18 cellular contexts compared by ENCODE assay signal in the genomic region with DNA sequence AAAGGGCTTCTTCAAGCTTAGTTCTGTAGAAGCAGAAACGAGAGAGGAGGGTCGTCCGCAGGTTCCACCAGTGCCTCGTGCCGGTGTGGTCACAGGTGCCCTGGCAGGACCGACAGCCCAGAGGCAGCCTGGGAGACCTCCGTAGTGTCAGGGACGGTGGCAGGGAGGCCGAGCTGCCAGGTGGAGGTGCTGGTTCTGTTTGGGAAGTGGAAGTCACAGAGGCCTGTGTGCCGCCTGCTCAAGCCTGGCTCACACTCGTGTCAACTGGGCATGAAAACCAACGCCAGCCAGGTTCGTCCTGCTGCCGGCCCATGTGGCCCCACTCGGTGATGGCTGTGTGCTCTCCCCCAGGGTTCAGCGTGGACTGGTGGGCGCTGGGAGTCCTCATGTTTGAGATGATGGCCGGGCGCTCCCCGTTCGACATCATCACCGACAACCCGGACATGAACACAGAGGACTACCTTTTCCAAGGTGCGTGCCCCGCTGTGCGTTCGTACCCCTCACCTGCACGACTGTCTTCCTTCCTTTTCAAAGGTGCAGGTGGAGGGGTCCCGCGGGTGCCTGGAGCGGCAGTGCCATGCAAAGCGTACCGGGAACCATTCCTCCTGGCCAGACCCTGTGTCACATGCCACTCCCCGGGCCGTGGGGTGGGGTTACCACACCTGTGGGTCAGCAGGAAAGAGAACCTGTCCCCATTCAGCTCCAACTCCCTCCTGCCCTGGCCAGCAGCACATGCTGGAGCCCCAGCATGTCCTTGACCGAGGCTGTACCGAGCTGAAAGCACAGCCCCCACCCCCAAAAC. TPM values are rescaled to one million over a fixed set of nuclear protein-coding genes. Genes with fewer than 3 reads are reported as not detected.
A peak's percentile ranks its signal among the peaks of the same experiment; 100 is the strongest.
DNase-seq lines count a peak whose midpoint lies in the region; ATAC-seq and TF ChIP-seq lines count a peak whose summit lies in the region.
"Had no signal": no experiment of that assay in that cellular context is flagged by ENCODE, and none has a peak within 500 bp of the region (broad histone marks: within the 10 kb centered on the region; RNA-seq: fewer than 3 reads in every experiment).

No MANE protein-coding gene starts in this region.

- no peaks in the 10 kb centered on the region for H3K27me3 Mint-ChIP-seq in activated CD8-positive, alpha-beta memory T cell treated with anti-CD3 and anti-CD28 coated beads, Interleukin-2, amount 10 ng/mL, durations not matched to agents 7 days and 5 days
- H3K27me3 Mint-ChIP-seq: activated naive CD4-positive, alpha-beta T cell treated with anti-CD3 and anti-CD28 coated beads, Interleukin-2, amount 10 ng/mL, durations not matched to agents 7 days and 5 days had no signal

- ATAC-seq in activated CD8-positive, alpha-beta memory T cell treated with anti-CD3 and anti-CD28 coated beads, Interleukin-2, amount 10 ng/mL, durations not matched to agents 7 days and 5 days, result peak; percentile 20
- peak; percentile 22 for ATAC-seq in omental fat pad (ENCODE audit: low FRiP score)
- ATAC-seq in GM21717 (IDR thresholded peaks at IDR 0.05; ENCODE audit: unreplicated experiment), result no peak
- no peak for ATAC-seq in GM21528 (IDR thresholded peaks at IDR 0.05; ENCODE audit: low FRiP score, unreplicated experiment)
- no peak for ATAC-seq in HG02885 (IDR thresholded peaks at IDR 0.05; ENCODE audit: poor library complexity, unreplicated experiment)

- peaks cover 0 to 68% of the 10 kb centered on the region in 2 experiments; a peak in 1 of 3 replicates for H3K36me3 ChIP-seq in HEK293 (ENCODE audit: control insufficient read depth in 2 of 2, insufficient read depth in 1 of 2, low read length in 2 of 2)
- H3K36me3 ChIP-seq: gastrocnemius medialis, MG63 had no signal

- no peak overlapping the region for H3K27ac Mint-ChIP-seq in activated CD8-positive, alpha-beta memory T cell treated with anti-CD3 and anti-CD28 coated beads, Interleukin-2, amount 10 ng/mL, durations not matched to agents 7 days and 5 days
- H3K27ac Mint-ChIP-seq: activated naive CD4-positive, alpha-beta T cell treated with anti-CD3 and anti-CD28 coated beads, Interleukin-2, amount 10 ng/mL, durations not matched to agents 7 days and 5 days; activated T-cell treated with anti-CD3 and anti-CD28 coated beads, Interleukin-2, amount 50 U/mL, for 72 hours; stimulated activated effector memory CD8-positive, alpha-beta T cell treated with anti-CD3 and anti-CD28 coated beads, Interleukin-12 subunit alpha, Interleukin-12 subunit beta, amount 100 ng/mL, for 72 hours had no signal

- DNase-seq in activated CD8-positive, alpha-beta memory T cell treated with anti-CD3 and anti-CD28 coated beads, Interleukin-2, amount 10 ng/mL, durations not matched to agents 7 days and 5 days, result no peak
- no peak for DNase-seq in activated CD8-positive, alpha-beta memory T cell treated with anti-CD3 and anti-CD28 coated beads for 24 hours
- DNase-seq in coronary artery (ENCODE audit: low spot score), result no peak
- no peak for DNase-seq in omental fat pad (ENCODE audit: low spot score)
- DNase-seq: cortex of kidney, gastrocnemius medialis, NCI-H2081 treated with DMSO at 0.1 percent for 48 hours had no signal

- no peaks in the 10 kb centered on the region for H3K9me3 ChIP-seq in HEK293 (ENCODE audit: control insufficient read depth, insufficient read depth, low read depth, low read length)
- H3K9me3 ChIP-seq: gastrocnemius medialis, MG63 had no signal

- no peaks in the 10 kb centered on the region for H3K36me3 Mint-ChIP-seq in activated CD8-positive, alpha-beta memory T cell treated with anti-CD3 and anti-CD28 coated beads, Interleukin-2, amount 10 ng/mL, durations not matched to agents 7 days and 5 days
- H3K36me3 Mint-ChIP-seq: activated naive CD4-positive, alpha-beta T cell treated with anti-CD3 and anti-CD28 coated beads, Interleukin-2, amount 10 ng/mL, durations not matched to agents 7 days and 5 days had no signal

- H3K4me3 ChIP-seq in HEK293 (ENCODE audit: low read depth, low read length) (no peak overlapping the region), coronary artery (peak overlapping the region; percentile 68)
- H3K4me3 ChIP-seq: cardiac muscle cell had no signal

- POLR2A ChIA-PET in HEK293 (lab: Yijun Ruan, JAX), result interaction anchor here (0.6 to 0.9 kb wide), 5 partner anchors 12 to 166 kb away, joined by 3 read pairs; no protein-coding TSS in a partner anchor

- H3K27ac ChIP-seq in HEK293 (ENCODE audit: extremely low read depth, low read depth, low read length) (no peak overlapping the region), coronary artery (no peak overlapping the region)
- H3K27ac ChIP-seq: cardiac muscle cell, gastrocnemius medialis had no signal

- TF ChIP-seq CTCF in HEK293 (tag by site-specific recombination; IDR thresholded peaks at IDR 0.05) (no peak), coronary artery (IDR thresholded peaks at IDR 0.05) (no peak), omental fat pad (IDR thresholded peaks at IDR 0.05) (no peak)

- peaks cover 2% of the 10 kb centered on the region for H3K4me1 Mint-ChIP-seq in activated CD8-positive, alpha-beta memory T cell treated with anti-CD3 and anti-CD28 coated beads, Interleukin-2, amount 10 ng/mL, durations not matched to agents 7 days and 5 days
- H3K4me1 Mint-ChIP-seq: neural crest cell had no signal

- H3K9me3 Mint-ChIP-seq in activated CD8-positive, alpha-beta memory T cell treated with anti-CD3 and anti-CD28 coated beads, Interleukin-2, amount 10 ng/mL, durations not matched to agents 7 days and 5 days (ENCODE audit: low read depth), result no peaks in the 10 kb centered on the region
- H3K9me3 Mint-ChIP-seq: activated naive CD4-positive, alpha-beta T cell treated with anti-CD3 and anti-CD28 coated beads, Interleukin-2, amount 10 ng/mL, durations not matched to agents 7 days and 5 days; activated T-cell treated with anti-CD3 and anti-CD28 coated beads, Interleukin-2, amount 50 U/mL, for 72 hours; CD14-positive monocyte; neural crest cell; stimulated activated effector memory CD8-positive, alpha-beta T cell treated with anti-CD3 and anti-CD28 coated beads, Interleukin-12 subunit alpha, Interleukin-12 subunit beta, amount 100 ng/mL, for 72 hours had no signal

- CTCF ChIA-PET in activated CD8-positive, alpha-beta memory T cell treated with anti-CD3 and anti-CD28 coated beads, Interleukin-2, amount 10 ng/mL, durations not matched to agents 7 days and 5 days (lab: Charles Lee), result interaction anchor here (0.7 to 4.1 kb wide), 26 partner anchors 9 to 218 kb away, joined by 3 to 31 read pairs (median 6); a partner anchor contains a TSS
- CTCF ChIA-PET in HEK293 (lab: Yijun Ruan, JAX), result interaction anchor here (0.7 to 3.3 kb wide), 37 partner anchors 10 to 746 kb away, joined by 3 to 37 read pairs (median 4); a partner anchor contains a TSS

- H3K4me3 Mint-ChIP-seq in activated CD8-positive, alpha-beta memory T cell treated with anti-CD3 and anti-CD28 coated beads, Interleukin-2, amount 10 ng/mL, durations not matched to agents 7 days and 5 days, result no peak overlapping the region
- H3K4me3 Mint-ChIP-seq: activated naive CD4-positive, alpha-beta T cell treated with anti-CD3 and anti-CD28 coated beads, Interleukin-2, amount 10 ng/mL, durations not matched to agents 7 days and 5 days; neural crest cell; stimulated activated effector memory CD8-positive, alpha-beta T cell treated with anti-CD3 and anti-CD28 coated beads, Interleukin-12 subunit alpha, Interleukin-12 subunit beta, amount 100 ng/mL, for 72 hours had no signal

- H3K4me1 ChIP-seq in HEK293 (ENCODE audit: control insufficient read depth, insufficient read depth, low read length), result no peaks in the 10 kb centered on the region

TF ChIP-seq in HEK293, 187 proteins besides CTCF, POLR2A, EP300 and RAD21:
- TF ChIP-seq ZNF394 (tag by site-specific recombination; IDR thresholded peaks at IDR 0.05; ENCODE audit: borderline replicate concordance) (no peak), SP2 (tag by site-specific recombination; IDR thresholded peaks at IDR 0.05) (no peak), ZNF791 (tag by site-specific recombination; IDR thresholded peaks at IDR 0.05) (no peak), SCRT2 (tag by site-specific recombination; IDR thresholded peaks at IDR 0.05) (peak; percentile 49; the same call in 1 of the 2 replicates)

RNA-seq across cellular contexts. Expression of a gene that starts 20.8 kb away (rescaled TPM):
- 10 to 100 TPM; 52.5 to 55.7 TPM for total RNA-seq in activated CD8-positive, alpha-beta memory T cell treated with anti-CD3 and anti-CD28 coated beads, Interleukin-2, amount 10 ng/mL, durations not matched to agents 7 days and 5 days
- total RNA-seq in omental fat pad, result 10 to 100 TPM; 14.2 to 24.9 (median 21.8) TPM

RNA-seq across cellular contexts. Expression of a gene that starts 54.4 kb away (rescaled TPM):
- 10 to 100 TPM; 35.0 to 42.9 TPM for total RNA-seq in activated CD8-positive, alpha-beta memory T cell treated with anti-CD3 and anti-CD28 coated beads, Interleukin-2, amount 10 ng/mL, durations not matched to agents 7 days and 5 days
- 10 to 100 TPM; 35.3 to 54.0 (median 47.3) TPM for total RNA-seq in omental fat pad

Comparison
In these comparisons a context has a peak if more than half of its experiments do, and no peak if none do; other contexts are left out.
1. ATAC-seq: peak in activated CD8-positive, alpha-beta memory T cell treated with anti-CD3 and anti-CD28 coated beads, Interleukin-2, amount 10 ng/mL, durations not matched to agents 7 days and 5 days (single experiment) and omental fat pad (single experiment); none in GM21717 (single experiment), GM21528 (single experiment) and HG02885 (single experiment).